Comparison of ENCODE assay signal across 16 cellular contexts in the genomic region with DNA sequence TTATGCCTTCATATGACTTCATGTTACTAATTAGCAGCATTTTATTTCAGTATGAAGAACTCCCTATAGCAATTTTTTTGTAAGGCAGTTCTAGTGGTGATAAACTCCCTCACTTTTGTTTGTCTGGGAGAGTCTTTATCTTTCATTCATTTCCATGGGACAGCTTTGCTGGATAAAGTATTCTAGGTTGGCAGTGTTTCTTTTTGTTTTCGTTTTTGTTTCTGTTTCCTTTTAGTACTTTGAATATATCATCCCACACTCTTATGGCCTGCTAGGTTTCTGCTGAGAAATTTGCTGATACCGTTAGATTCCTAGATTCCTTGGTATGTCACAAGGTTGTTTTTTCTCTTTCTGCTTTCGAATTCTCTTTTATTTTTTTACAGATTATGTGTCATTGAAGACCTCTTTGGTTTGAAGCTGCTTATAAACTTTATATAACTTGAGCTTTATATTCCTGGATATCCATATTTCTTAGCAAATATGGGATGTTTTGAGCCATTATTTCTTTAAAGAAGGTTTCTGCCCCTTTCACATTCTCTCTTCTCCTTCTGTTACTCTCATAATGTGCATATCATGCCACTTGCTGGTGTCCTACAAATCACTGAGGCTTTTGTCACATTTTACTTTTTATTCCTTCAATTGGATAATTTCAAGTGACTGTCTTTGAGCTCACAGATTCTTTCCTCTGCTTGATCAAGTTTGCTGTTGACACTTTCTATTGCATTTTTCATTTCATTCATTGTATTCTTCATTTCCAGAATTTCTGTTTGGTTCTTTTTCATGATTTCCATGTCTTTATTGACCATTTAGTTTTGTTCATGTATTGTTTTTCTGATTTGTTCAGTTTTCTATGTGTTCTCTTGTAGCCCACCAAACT. TPM values are rescaled to one million over a fixed set of nuclear protein-coding genes. Genes with fewer than 3 reads are reported as not detected.
DNase-seq lines count a peak whose midpoint lies in the region; ATAC-seq, FAIRE-seq and TF ChIP-seq lines count a peak whose summit lies in the region.
"Had no signal": no experiment of that assay in that cellular context is flagged by ENCODE, and none has a peak within 500 bp of the region (broad histone marks: within the 10 kb centered on the region; RNA-seq: fewer than 3 reads in every experiment).

No MANE protein-coding gene starts in this region.

- H3K9ac ChIP-seq in K562 (ENCODE audit: insufficient read depth in 1 of 2, low read depth in 2 of 2, low read length in 2 of 2) = no peak overlapping the region
- H3K9ac ChIP-seq: GM23248, KMS-11 had no signal

- BruUV-seq in K562 (replicated peaks; lab: Mats Ljungman, UMichigan) = no TSS peak

- H3K9me1 ChIP-seq in K562 (ENCODE audit: control insufficient read depth, insufficient read depth, low read length) = no peaks in the 10 kb centered on the region

- POLR2A ChIA-PET in HEK293 (lab: Yijun Ruan, JAX) (no interaction called here), K562 (lab: Yijun Ruan, JAX) (no interaction called here)

- in situ Hi-C loops in K562 (cut with MboI) = no loop called here

- H3K27me3 ChIP-seq in K562 (ENCODE audit: control insufficient read depth in 2 of 2, insufficient read depth in 2 of 2, low read length in 2 of 2) = no peaks in the 10 kb centered on the region; a peak in 1 of 5 replicates
- no peaks in the 10 kb centered on the region for H3K27me3 ChIP-seq in small intestine (ENCODE audit: control insufficient read depth in 2 of 2, insufficient read depth in 2 of 2, low read length in 2 of 2)

- intact Hi-C loops in K562 (cut with micrococcal nuclease) = no loop called here

- CTCF ChIA-PET in HEK293 (lab: Yijun Ruan, JAX) = no interaction called here
- CTCF ChIA-PET in K562 (lab: Yijun Ruan, JAX; ENCODE audit: low intra/inter-chr PET ratio) = no interaction called here

- TF ChIP-seq CTCF in HEK293 (tag by site-specific recombination; IDR thresholded peaks at IDR 0.05) (no peak), K562 (IDR thresholded peaks at IDR 0.05 in 2 of 3, conservative IDR thresholded peaks at IDR 0.05 in 1 of 3; ENCODE audit: insufficient read depth in 2 of 3, low read depth in 1 of 3, low read length in 3 of 3) (no peak)

- no peak for TF ChIP-seq EP300 in K562 (IDR thresholded peaks at IDR 0.05; ENCODE audit: low read length)

- H3K4me1 ChIP-seq in HEK293 (ENCODE audit: control insufficient read depth, insufficient read depth, low read length) (peaks cover 2% of the 10 kb centered on the region; the same call in 1 of the 2 replicates), K562 (replicated peaks in 1 of 2; ENCODE audit: control insufficient read depth in 2 of 2, insufficient read depth in 2 of 2, low read length in 2 of 2) (no peaks in the 10 kb centered on the region), small intestine (ENCODE audit: control insufficient read depth in 2 of 2, insufficient read depth in 1 of 2, low read depth in 1 of 2, low read length in 1 of 2) (no peaks in the 10 kb centered on the region)
- H3K4me1 ChIP-seq: Caco-2 had no signal

- H3K9me3 ChIP-seq in HEK293 (ENCODE audit: control insufficient read depth, insufficient read depth, low read depth, low read length) = no peaks in the 10 kb centered on the region
- peaks cover 2% of the 10 kb centered on the region; the same call in 1 of the 2 replicates for H3K9me3 ChIP-seq in K562 (replicated peaks; ENCODE audit: control insufficient read depth, insufficient read depth, low read depth, low read length)
- H3K9me3 ChIP-seq in small intestine (ENCODE audit: control insufficient read depth, low read depth) = no peaks in the 10 kb centered on the region

- DNase-seq in OCI-M1 (lab: John Stamatoyannopoulos, UW) (peak; percentile 42), K562 (ENCODE audit: extremely low read depth in 1 of 4, low spot score in 3 of 4) (no peak), small intestine (no peak)
- DNase-seq in activated naive CD4-positive, alpha-beta T cell (lab: John Stamatoyannopoulos, UW) = no peak
- DNase-seq: Caco-2; CD8-positive, alpha-beta memory T cell; DND-41; GDM1; GM23248; H7 had no signal

- no peak overlapping the region for H3K4me2 ChIP-seq in K562 (ENCODE audit: insufficient read depth, low read length)
- H3K4me2 ChIP-seq: KMS-11 had no signal

- H3K27ac ChIP-seq in HEK293 (ENCODE audit: extremely low read depth, low read depth, low read length) (no peak overlapping the region), K562 (ENCODE audit: extremely low read depth, low read depth, low read length) (no peak overlapping the region), small intestine (ENCODE audit: low read depth in 1 of 2, low read length in 1 of 2) (no peak overlapping the region)
- H3K27ac ChIP-seq: GM23248, HL-60, KMS-11 had no signal

- no peaks in the 10 kb centered on the region for H3K79me2 ChIP-seq in K562 (ENCODE audit: control insufficient read depth, insufficient read depth, low read length)

- TF ChIP-seq RAD21 in K562 (CRISPR knock-in tag; conservative IDR thresholded peaks at IDR 0.05 in 1 of 2, IDR thresholded peaks at IDR 0.05 in 1 of 2) = no peak; a peak in 1 of 4 replicates

- no peaks in the 10 kb centered on the region for H4K20me1 ChIP-seq in K562 (replicated peaks; ENCODE audit: control insufficient read depth, insufficient read depth, low read length)

- TF ChIP-seq POLR2A in K562 (conservative IDR thresholded peaks at IDR 0.05) = no peak

- H3K4me3 ChIP-seq in HEK293 (ENCODE audit: low read depth, low read length) = no peak overlapping the region
- no peak overlapping the region for H3K4me3 ChIP-seq in K562
- no peak overlapping the region for H3K4me3 ChIP-seq in small intestine (ENCODE audit: low read depth in 1 of 2, low read length in 2 of 2)
- H3K4me3 ChIP-seq: GM23248 had no signal

- H2AFZ ChIP-seq in K562 (ENCODE audit: low read depth, low read length) = no peak overlapping the region
- H2AFZ ChIP-seq: GM23248 had no signal

- FAIRE-seq in K562 (lab: Jason Lieb, UNC) = no peak
- peak; percentile 44 for FAIRE-seq in small intestine (lab: Jason Lieb, UNC)

- ATAC-seq in K562 = no peak
- ATAC-seq in HG03571 (IDR thresholded peaks at IDR 0.05; ENCODE audit: unreplicated experiment) = no peak
- no peak for ATAC-seq in HG03342 (IDR thresholded peaks at IDR 0.05; ENCODE audit: unreplicated experiment)
- ATAC-seq in GM18511 (IDR thresholded peaks at IDR 0.05; ENCODE audit: unreplicated experiment) = no peak

- whole genome bisulfite sequencing in K562 (ENCODE audit: insufficient coverage, low coverage, missing lambda C conversion rate) = 5% methylated on average over 3 of the region's 3 CpGs
- 72 to 88% (median 87%) methylated on average over 3 of the region's 3 CpGs for WGBS in small intestine, 3 donors

- no peaks in the 10 kb centered on the region for H3K36me3 ChIP-seq in HEK293 (ENCODE audit: control insufficient read depth in 2 of 2, insufficient read depth in 1 of 2, low read length in 2 of 2)
- H3K36me3 ChIP-seq in K562 (ENCODE audit: control insufficient read depth, insufficient read depth, low read length) = no peaks in the 10 kb centered on the region
- H3K36me3 ChIP-seq in small intestine (ENCODE audit: control insufficient read depth in 2 of 2, insufficient read depth in 2 of 2, low read length in 2 of 2) = no peaks in the 10 kb centered on the region

TF ChIP-seq in HEK293, 187 proteins besides CTCF, POLR2A, EP300 and RAD21 (continues in another document):
- TF ChIP-seq ZNF239 (tag by site-specific recombination; IDR thresholded peaks at IDR 0.05) = no peak
- TF ChIP-seq ZSCAN23 (tag by site-specific recombination; IDR thresholded peaks at IDR 0.05) = no peak
- TF ChIP-seq SETDB1 (IDR thresholded peaks at IDR 0.05; ENCODE audit: insufficient read length, low read length) = peak; percentile 97
- no peak for TF ChIP-seq ZNF146 (tag by site-specific recombination; IDR thresholded peaks at IDR 0.05)
- no peak for TF ChIP-seq ZNF624 (tag by site-specific recombination; IDR thresholded peaks at IDR 0.05)

TF ChIP-seq in K562, 482 proteins besides CTCF, POLR2A, EP300 and RAD21 (continues in another document):
- TF ChIP-seq HIVEP1 (CRISPR knock-in tag; IDR thresholded peaks at IDR 0.05) (no peak), MIER1 (IDR thresholded peaks at IDR 0.05; ENCODE audit: low read depth) (no peak), TRIM28 (IDR thresholded peaks at IDR 0.05) (peak; percentile 91), CBX3 (IDR thresholded peaks at IDR 0.05; ENCODE audit: borderline replicate concordance in 1 of 2, low read length in 2 of 2) (peak in 1 of 2 experiments; percentile 76; a peak in 2 of 3 replicates), KLF1 (tag; IDR thresholded peaks at IDR 0.05) (no peak), RCOR1 (IDR thresholded peaks at IDR 0.05; ENCODE audit: borderline replicate concordance in 1 of 2, low read depth in 2 of 2, low read length in 2 of 2) (no peak), PCBP2 (IDR thresholded peaks at IDR 0.05; ENCODE audit: low read depth, low read length, poor library complexity, severe bottlenecking) (no peak)
- TF ChIP-seq, protein P1, sequence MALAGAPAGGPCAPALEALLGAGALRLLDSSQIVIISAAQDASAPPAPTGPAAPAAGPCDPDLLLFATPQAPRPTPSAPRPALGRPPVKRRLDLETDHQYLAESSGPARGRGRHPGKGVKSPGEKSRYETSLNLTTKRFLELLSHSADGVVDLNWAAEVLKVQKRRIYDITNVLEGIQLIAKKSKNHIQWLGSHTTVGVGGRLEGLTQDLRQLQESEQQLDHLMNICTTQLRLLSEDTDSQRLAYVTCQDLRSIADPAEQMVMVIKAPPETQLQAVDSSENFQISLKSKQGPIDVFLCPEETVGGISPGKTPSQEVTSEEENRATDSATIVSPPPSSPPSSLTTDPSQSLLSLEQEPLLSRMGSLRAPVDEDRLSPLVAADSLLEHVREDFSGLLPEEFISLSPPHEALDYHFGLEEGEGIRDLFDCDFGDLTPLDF (CRISPR knock-in tag; IDR thresholded peaks at IDR 0.05) = no peak

RNA-seq across cellular contexts. Expression of gene AHR, which starts 28.9 kb away (rescaled TPM):
- total RNA-seq in K562 (2011; cell fraction: chromatin; rRNA removed; ENCODE audit: low replicate concordance) = not detected in 2 replicates
- not detected in 2 replicates for total RNA-seq in K562 (2011; cell fraction: nucleolus; rRNA removed)
- total RNA-seq in K562 (2011; cell fraction: nucleoplasm; rRNA removed) = not detected in 2 replicates
- total RNA-seq in K562 (2014; rRNA removed) (under 0.01 TPM in 1 of 2 replicates, not detected in the other), K562 (2014; rRNA removed; fragmentation: Illumina TruSeq; extraction: Trizol) (not detected in 2 replicates), K562 (2015; rRNA removed; fragmentation: Illumina TruSeq; extraction: Trizol) (not detected in 2 replicates), K562 (2021) (0.16 and 0.25 TPM in 2 replicates)
- polyA plus RNA-seq in K562 (2011; rRNA removed) (not detected in 2 replicates), K562 (2014; fragmentation: Illumina TruSeq; extraction: Trizol) (not detected in 2 replicates), K562 (2014; fragmentation: Nextera tagmentation; extraction: Ambion mirVana) (not detected), K562 (2014; rRNA removed) (not detected in 2 replicates), small intestine (10 to 100 TPM; 10.1 to 13.2 (median 11.6) TPM)
- not detected in 2 replicates for polyA plus RNA-seq in K562 (2011; cell fraction: cytosol; rRNA removed)
- polyA plus RNA-seq in K562 (2011; cell fraction: nucleus; rRNA removed) = not detected in 2 replicates
- polyA plus RNA-seq in K562 (2012) = 0.01 TPM in 1 of 2 replicates, not detected in the other
- not detected in 2 replicates for polyA minus RNA-seq in K562 (2011; rRNA and poly(A)+ RNA removed)
- not detected in 2 replicates for polyA minus RNA-seq in K562 (2011; cell fraction: cytosol; rRNA and poly(A)+ RNA removed)
- 0.13 TPM in 1 of 2 replicates, not detected in the other for polyA minus RNA-seq in K562 (2011; cell fraction: nucleus; rRNA and poly(A)+ RNA removed)

Comparison
In these comparisons a context has a peak if more than half of its experiments do, and no peak if none do; other contexts are left out.
1. RNA of gene AHR, which starts 28.9 kb away (polyA plus RNA-seq): 10.1 to 13.2 TPM in small intestine; 0.01 TPM in K562; every median in the first group is over 10 times any median in the second.
2. Of the 44 proteins assayed by ChIP-seq in both K562 and HEK293: peak only in K562: TRIM28; only in HEK293: SETDB1; in both: none; in neither: 42.